Comparison of ENCODE assay signal across 9 cellular contexts in genomic region chr6:393391-394221, GRCh38. TPM values are rescaled to one million over a fixed set of nuclear protein-coding genes. Genes with fewer than 3 reads are reported as not detected.
DNase-seq lines count a peak whose midpoint lies in the region; ATAC-seq and TF ChIP-seq lines count a peak whose summit lies in the region.
"Had no signal": no experiment of that assay in that cellular context is flagged by ENCODE, and none has a peak within 500 bp of the region (broad histone marks: within the 10 kb centered on the region; RNA-seq: fewer than 3 reads in every experiment).

No MANE protein-coding gene starts in this region.

- ATAC-seq in PC-3 = no peak
- peak; percentile 9 for ATAC-seq in effector memory CD8-positive, alpha-beta T cell (replicated peaks)
- no peak for ATAC-seq in GM18519 (IDR thresholded peaks at IDR 0.05; ENCODE audit: low FRiP score, unreplicated experiment)

- H3K27ac ChIP-seq in PC-3 (ENCODE audit: low read length) = no peak overlapping the region
- H3K27ac ChIP-seq: adrenal gland had no signal

- H3K27me3 ChIP-seq in PC-3 (ENCODE audit: low read length) = peaks cover 79% of the 10 kb centered on the region

- BruUV-seq in Calu3 (replicated peaks; lab: Mats Ljungman, UMichigan) = no TSS peak
- no TSS peak for BruUV-seq in PC-3 (replicated peaks; lab: Mats Ljungman, UMichigan)

- H3K4me2 ChIP-seq in PC-3 (ENCODE audit: low read length) = peak overlapping the region; percentile 40

- CTCF ChIA-PET in Calu3 (lab: Charles Lee) = no interaction called here
- CTCF ChIA-PET in PC-3 (lab: Charles Lee) = no interaction called here

- H2AFZ ChIP-seq in PC-3 (ENCODE audit: low read length) = no peak overlapping the region

- in situ Hi-C loops in G401 (cut with HindIII; ENCODE audit: low sequenced_read_pairs) = no loop called here

- H3K27me3 Mint-ChIP-seq in Calu3 (ENCODE audit: unreplicated experiment) (peaks cover 52% of the 10 kb centered on the region), progenitor cell of endocrine pancreas (peaks cover 87% of the 10 kb centered on the region)
- H3K27me3 Mint-ChIP-seq in effector memory CD8-positive, alpha-beta T cell = peaks cover 7 to 20% of the 10 kb centered on the region in 2 donors

- no peak for DNase-seq in Calu3
- DNase-seq in PC-3 = no peak
- no peak for DNase-seq in effector memory CD8-positive, alpha-beta T cell
- DNase-seq in progenitor cell of endocrine pancreas (ENCODE audit: low spot score, unreplicated experiment) = no peak
- no peak for DNase-seq in G401 (ENCODE audit: low spot score)
- no peak for DNase-seq in mesenteric fat pad (ENCODE audit: low spot score)
- no peak for DNase-seq in LoVo (ENCODE audit: low spot score)
- DNase-seq: adrenal gland had no signal

- no peaks in the 10 kb centered on the region for H3K9me2 ChIP-seq in PC-3 (replicated peaks; ENCODE audit: low read length)

- POLR2A ChIA-PET in PC-3 (lab: Charles Lee; ENCODE audit: unreplicated experiment) = no interaction called here

- no peaks in the 10 kb centered on the region for H3K79me2 ChIP-seq in PC-3 (ENCODE audit: low read length)

- intact Hi-C loops in Calu3 (cut with micrococcal nuclease; ENCODE audit: unreplicated experiment) (no loop called here), PC-3 (cut with micrococcal nuclease) (loop anchor here (10.0 kb wide), 1 partner anchor 81 kb away; no protein-coding TSS in a partner anchor)

- no peaks in the 10 kb centered on the region for H3K36me3 ChIP-seq in PC-3 (ENCODE audit: low read depth, low read length)
- H3K36me3 ChIP-seq: adrenal gland had no signal

- H3K4me3 ChIP-seq in PC-3 (ENCODE audit: low read length) = no peak overlapping the region

- no peaks in the 10 kb centered on the region for H4K20me1 ChIP-seq in PC-3 (ENCODE audit: low read length)

- H3K9ac ChIP-seq in PC-3 (ENCODE audit: low read length) = no peak overlapping the region

- H3K36me3 Mint-ChIP-seq in Calu3 (ENCODE audit: insufficient read depth, unreplicated experiment) (peaks cover 7% of the 10 kb centered on the region), progenitor cell of endocrine pancreas (ENCODE audit: insufficient read depth) (no peaks in the 10 kb centered on the region)
- peaks cover 15% of the 10 kb centered on the region for H3K36me3 Mint-ChIP-seq in effector memory CD8-positive, alpha-beta T cell (ENCODE audit: insufficient read depth)

- no peaks in the 10 kb centered on the region for H3K9me3 ChIP-seq in PC-3 (ENCODE audit: low read length)
- H3K9me3 ChIP-seq: adrenal gland had no signal

- no peaks in the 10 kb centered on the region for H3K4me1 ChIP-seq in PC-3 (ENCODE audit: insufficient read depth, low read length)

- H3K4me3 Mint-ChIP-seq in Calu3 (ENCODE audit: low read depth, unreplicated experiment) (peak overlapping the region; percentile 54), progenitor cell of endocrine pancreas (ENCODE audit: low read depth) (peak overlapping the region; percentile 59)
- peak overlapping the region; percentile 85 to 90 for H3K4me3 Mint-ChIP-seq in effector memory CD8-positive, alpha-beta T cell

- H3K4me1 Mint-ChIP-seq in Calu3 (ENCODE audit: low read depth, unreplicated experiment) (peaks cover 17% of the 10 kb centered on the region), progenitor cell of endocrine pancreas (ENCODE audit: low read depth) (peaks cover 7% of the 10 kb centered on the region)
- H3K4me1 Mint-ChIP-seq in effector memory CD8-positive, alpha-beta T cell (ENCODE audit: low read depth in 2 of 2) = peaks cover 18 to 28% of the 10 kb centered on the region in 2 donors

- H3K9me3 Mint-ChIP-seq in Calu3 (ENCODE audit: low read depth, unreplicated experiment) (no peaks in the 10 kb centered on the region), progenitor cell of endocrine pancreas (ENCODE audit: low read depth) (no peaks in the 10 kb centered on the region)
- H3K9me3 Mint-ChIP-seq in effector memory CD8-positive, alpha-beta T cell = no peaks in the 10 kb centered on the region

- H3K27ac Mint-ChIP-seq in Calu3 (ENCODE audit: unreplicated experiment) = no peak overlapping the region
- H3K27ac Mint-ChIP-seq in effector memory CD8-positive, alpha-beta T cell = peak overlapping the region; percentile 3 to 73
- H3K27ac Mint-ChIP-seq in progenitor cell of endocrine pancreas = peak overlapping the region; percentile 43

- no peak for TF ChIP-seq CTCF in Calu3 (IDR thresholded peaks at IDR 0.05; ENCODE audit: unreplicated experiment)
- TF ChIP-seq CTCF in PC-3 (conservative IDR thresholded peaks at IDR 0.05; ENCODE audit: low read depth, low read length) = no peak
- TF ChIP-seq CTCF in progenitor cell of endocrine pancreas (IDR thresholded peaks at IDR 0.05; ENCODE audit: unreplicated experiment) = no peak

- H3F3A ChIP-seq in PC-3 (ENCODE audit: low read length, unreplicated experiment) = no peaks in the 10 kb centered on the region

RNA-seq across cellular contexts. Expression of gene IRF4, which starts 2.1 kb away (rescaled TPM):
- not detected in 2 replicates for total RNA-seq in Calu3 (2022)
- 0.15 TPM in 1 of 2 replicates, not detected in the other for total RNA-seq in PC-3 (2014; rRNA removed)
- total RNA-seq in progenitor cell of endocrine pancreas = 0.04 TPM in 1 of 2 replicates, not detected in the other
- total RNA-seq in G401 (2014; rRNA removed; shearing (Covaris generic)) = not detected in 2 replicates
- total RNA-seq in mesenteric fat pad = 6.3 TPM
